1 cellular context compared by ENCODE assay signal in the genomic region with DNA sequence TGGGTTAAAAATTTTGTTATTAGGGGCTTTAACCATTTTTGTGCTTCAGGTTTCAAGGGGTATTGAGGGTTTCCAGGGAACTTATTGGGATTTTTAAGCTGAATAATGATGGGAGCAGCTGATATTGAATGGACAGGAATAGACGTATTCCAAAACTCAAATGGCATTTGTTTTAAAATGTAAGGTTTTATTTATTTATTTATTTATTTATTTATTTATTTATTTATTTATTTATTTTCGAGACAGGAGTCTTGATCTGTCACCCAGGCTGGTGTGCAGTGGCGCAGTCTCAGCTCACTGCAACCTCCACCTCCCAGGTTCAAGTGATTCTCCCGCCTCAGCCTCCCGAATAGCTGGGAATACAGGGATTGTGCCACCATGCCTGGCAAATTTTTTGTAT.
TF ChIP-seq lines count a peak whose summit lies in the region.

No MANE protein-coding gene starts in this region.

TF ChIP-seq in HEK293, 187 proteins besides CTCF, POLR2A, EP300 and RAD21 (continued from another document):
- TF ChIP-seq, protein P1, sequence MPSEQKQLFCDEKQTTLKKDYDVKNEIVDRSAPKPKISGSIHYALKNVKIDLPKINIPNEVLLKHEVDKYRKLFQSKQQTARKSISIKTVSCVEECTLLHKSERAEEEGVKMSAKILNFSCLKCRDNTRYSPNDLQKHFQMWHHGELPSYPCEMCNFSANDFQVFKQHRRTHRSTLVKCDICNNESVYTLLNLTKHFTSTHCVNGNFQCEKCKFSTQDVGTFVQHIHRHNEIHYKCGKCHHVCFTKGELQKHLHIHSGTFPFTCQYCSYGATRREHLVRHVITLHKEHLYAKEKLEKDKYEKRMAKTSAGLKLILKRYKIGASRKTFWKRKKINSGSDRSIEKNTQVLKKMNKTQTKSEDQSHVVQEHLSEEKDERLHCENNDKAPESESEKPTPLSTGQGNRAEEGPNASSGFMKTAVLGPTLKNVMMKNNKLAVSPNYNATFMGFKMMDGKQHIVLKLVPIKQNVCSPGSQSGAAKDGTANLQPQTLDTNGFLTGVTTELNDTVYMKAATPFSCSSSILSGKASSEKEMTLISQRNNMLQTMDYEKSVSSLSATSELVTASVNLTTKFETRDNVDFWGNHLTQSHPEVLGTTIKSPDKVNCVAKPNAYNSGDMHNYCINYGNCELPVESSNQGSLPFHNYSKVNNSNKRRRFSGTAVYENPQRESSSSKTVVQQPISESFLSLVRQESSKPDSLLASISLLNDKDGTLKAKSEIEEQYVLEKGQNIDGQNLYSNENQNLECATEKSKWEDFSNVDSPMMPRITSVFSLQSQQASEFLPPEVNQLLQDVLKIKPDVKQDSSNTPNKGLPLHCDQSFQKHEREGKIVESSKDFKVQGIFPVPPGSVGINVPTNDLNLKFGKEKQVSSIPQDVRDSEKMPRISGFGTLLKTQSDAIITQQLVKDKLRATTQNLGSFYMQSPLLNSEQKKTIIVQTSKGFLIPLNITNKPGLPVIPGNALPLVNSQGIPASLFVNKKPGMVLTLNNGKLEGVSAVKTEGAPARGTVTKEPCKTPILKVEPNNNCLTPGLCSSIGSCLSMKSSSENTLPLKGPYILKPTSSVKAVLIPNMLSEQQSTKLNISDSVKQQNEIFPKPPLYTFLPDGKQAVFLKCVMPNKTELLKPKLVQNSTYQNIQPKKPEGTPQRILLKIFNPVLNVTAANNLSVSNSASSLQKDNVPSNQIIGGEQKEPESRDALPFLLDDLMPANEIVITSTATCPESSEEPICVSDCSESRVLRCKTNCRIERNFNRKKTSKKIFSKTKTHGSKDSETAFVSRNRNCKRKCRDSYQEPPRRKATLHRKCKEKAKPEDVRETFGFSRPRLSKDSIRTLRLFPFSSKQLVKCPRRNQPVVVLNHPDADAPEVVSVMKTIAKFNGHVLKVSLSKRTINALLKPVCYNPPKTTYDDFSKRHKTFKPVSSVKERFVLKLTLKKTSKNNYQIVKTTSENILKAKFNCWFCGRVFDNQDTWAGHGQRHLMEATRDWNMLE (tag by site-specific recombination; conservative IDR thresholded peaks at IDR 0.05; ENCODE audit: low read depth) = peak; percentile 51; the same call in 1 of the 2 replicates
- TF ChIP-seq ZNF394 (tag by site-specific recombination; IDR thresholded peaks at IDR 0.05; ENCODE audit: borderline replicate concordance) (peak; percentile 51; the same call in 1 of the 2 replicates), HOXA7 (CRISPR knock-in tag; IDR thresholded peaks at IDR 0.05; ENCODE audit: borderline replicate concordance) (no peak), BCL11B (tag by site-specific recombination; IDR thresholded peaks at IDR 0.05; ENCODE audit: low read depth) (no peak), ZNF426 (tag by site-specific recombination; IDR thresholded peaks at IDR 0.05) (peak; percentile 48), ZNF555 (tag by site-specific recombination; conservative IDR thresholded peaks at IDR 0.05) (peak; percentile 32), ZNF571 (tag by site-specific recombination; IDR thresholded peaks at IDR 0.05) (no peak), ZNF585B (tag by site-specific recombination; IDR thresholded peaks at IDR 0.05) (no peak), MYNN (tag by site-specific recombination; IDR thresholded peaks at IDR 0.05; ENCODE audit: borderline replicate concordance) (no peak), YY1 (tag by site-specific recombination; IDR thresholded peaks at IDR 0.05) (no peak)
